Comparison of ENCODE assay signal across 9 cellular contexts in the genomic region with DNA sequence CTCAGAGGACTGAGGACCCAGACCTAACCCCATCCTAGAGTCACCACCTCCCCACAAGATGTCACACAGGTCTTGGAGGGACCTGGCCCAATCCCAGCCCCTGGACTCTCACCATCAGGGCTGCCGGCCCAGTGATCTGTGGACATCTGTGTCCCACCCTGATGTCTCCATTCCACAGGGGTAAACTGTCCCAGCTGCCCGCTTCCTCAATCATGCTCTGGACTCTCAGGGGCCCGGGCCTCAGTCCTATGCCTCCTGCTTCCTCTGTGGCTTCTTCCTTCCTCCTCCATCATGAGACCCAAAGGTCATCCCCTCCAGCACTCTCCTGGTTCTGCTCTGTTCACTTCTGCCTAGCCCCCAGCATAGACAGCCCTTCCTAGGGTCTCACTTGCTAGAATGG. TPM values are rescaled to one million over a fixed set of nuclear protein-coding genes. Genes with fewer than 3 reads are reported as not detected.
DNase-seq lines count a peak whose midpoint lies in the region; ATAC-seq and TF ChIP-seq lines count a peak whose summit lies in the region.
"Had no signal": no experiment of that assay in that cellular context is flagged by ENCODE, and none has a peak within 500 bp of the region (broad histone marks: within the 10 kb centered on the region; RNA-seq: fewer than 3 reads in every experiment).

No MANE protein-coding gene starts in this region.

- H2BK20ac ChIP-seq in IMR-90 (ENCODE audit: low read depth, low read length): no peak overlapping the region

- no peak overlapping the region for H2AK5ac ChIP-seq in IMR-90 (ENCODE audit: low read depth, low read length)

- no peak for TF ChIP-seq RAD21 in IMR-90 (IDR thresholded peaks at IDR 0.05; ENCODE audit: low read length)

- peaks cover 60% of the 10 kb centered on the region for H4K20me1 ChIP-seq in IMR-90 (ENCODE audit: insufficient read depth, low read length)

- no peaks in the 10 kb centered on the region for H3K9me3 Mint-ChIP-seq in activated CD8-positive, alpha-beta T cell treated with anti-CD3 and anti-CD28 coated beads, Interleukin-2, amount 10 ng/mL, durations not matched to agents 7 days and 5 days (ENCODE audit: insufficient read depth)
- H3K9me3 Mint-ChIP-seq in stimulated activated memory B cell treated with anti-CD40 and anti-IgM and Interleukin-4, amounts not matched to agents 10 μg/mL and 1 μg/mL and 100 μg/mL, for 72 hours: no peaks in the 10 kb centered on the region
- H3K9me3 Mint-ChIP-seq: WTC11 had no signal

- H2BK5ac ChIP-seq in IMR-90 (ENCODE audit: low read depth, low read length, poor library complexity, severe bottlenecking): no peak overlapping the region

- no peak for DNase-seq in IMR-90
- no peak for DNase-seq in activated CD8-positive, alpha-beta T cell treated with anti-CD3 and anti-CD28 coated beads, Interleukin-2, amount 10 ng/mL, durations not matched to agents 7 days and 5 days
- peak; percentile 38 for DNase-seq in left ventricle myocardium inferior
- no peak for DNase-seq in iPS-NIHi7 (ENCODE audit: extremely low spot score)
- DNase-seq in kidney tubule cell (ENCODE audit: low spot score): no peak
- DNase-seq in stimulated activated CD4-positive, alpha-beta T cell treated with anti-CD3 and anti-CD28 coated beads, Interleukin-1b, Interleukin-23, amount 100 ng/mL, for 48 hours: no peak
- DNase-seq: KG1 had no signal

- H3K36me3 ChIP-seq in IMR-90 (ENCODE audit: control insufficient read depth, insufficient read depth, low read length): peaks cover 14% of the 10 kb centered on the region
- H3K36me3 ChIP-seq in left ventricle myocardium inferior: no peaks in the 10 kb centered on the region

- no peak overlapping the region for H3K4ac ChIP-seq in IMR-90 (ENCODE audit: low read depth, low read length)

- peaks cover 19% of the 10 kb centered on the region for H3K36me3 Mint-ChIP-seq in activated CD8-positive, alpha-beta T cell treated with anti-CD3 and anti-CD28 coated beads, Interleukin-2, amount 10 ng/mL, durations not matched to agents 7 days and 5 days (ENCODE audit: low read depth)
- peaks cover 40% of the 10 kb centered on the region for H3K36me3 Mint-ChIP-seq in stimulated activated memory B cell treated with anti-CD40 and anti-IgM and Interleukin-4, amounts not matched to agents 10 μg/mL and 1 μg/mL and 100 μg/mL, for 72 hours
- H3K36me3 Mint-ChIP-seq: WTC11 had no signal

- WGBS in IMR-90 (ENCODE audit: extremely low coverage in 2 of 2, insufficient read length in 1 of 2), 2 experiments: 80% methylated on average over 2 of the region's 3 CpGs; no CpG with 5 or more reads in 1 of the 2 experiments

- in situ Hi-C loops in IMR-90 (cut with MboI; ENCODE audit: low sequenced_read_pairs): loop anchor here (5.0 to 10.0 kb wide), 4 partner anchors 72 to 565 kb away; partner anchors contain the start of genes FCHSD2 and STARD10

- H4K91ac ChIP-seq in IMR-90 (ENCODE audit: insufficient read depth, low read depth, low read length): no peak overlapping the region

- H3K9ac ChIP-seq in IMR-90 (ENCODE audit: low read depth, low read length): no peak overlapping the region

- H3K27me3 ChIP-seq in IMR-90 (ENCODE audit: control insufficient read depth, insufficient read depth, low read length) (no peaks in the 10 kb centered on the region), left ventricle myocardium inferior (ENCODE audit: low read depth) (no peaks in the 10 kb centered on the region)

- H4K8ac ChIP-seq in IMR-90 (ENCODE audit: low read depth in 2 of 2, low read length in 2 of 2): no peak overlapping the region

- peak overlapping the region; percentile 90 for H3K27ac Mint-ChIP-seq in activated CD8-positive, alpha-beta T cell treated with anti-CD3 and anti-CD28 coated beads, Interleukin-2, amount 10 ng/mL, durations not matched to agents 7 days and 5 days
- peak overlapping the region; percentile 90 for H3K27ac Mint-ChIP-seq in stimulated activated memory B cell treated with anti-CD40 and anti-IgM and Interleukin-4, amounts not matched to agents 10 μg/mL and 1 μg/mL and 100 μg/mL, for 72 hours
- H3K27ac Mint-ChIP-seq: WTC11 had no signal

- H3K14ac ChIP-seq in IMR-90 (replicated peaks; ENCODE audit: low read depth, low read length): 0 out of 2 replicates have a peak overlapping the region, but pooled peaks have one; percentile 4

- H3K9me3 ChIP-seq in IMR-90 (ENCODE audit: control insufficient read depth, insufficient read depth, low read length) (no peaks in the 10 kb centered on the region), left ventricle myocardium inferior (replicated peaks) (no peaks in the 10 kb centered on the region)

- CTCF ChIA-PET in IMR-90 (lab: Yijun Ruan, JAX): interaction anchor here (1.0 kb wide), 1 partner anchor 74 kb away, joined by 4 read pairs; the partner anchor contains the start of gene STARD10
- CTCF ChIA-PET in activated CD8-positive, alpha-beta T cell treated with anti-CD3 and anti-CD28 coated beads, Interleukin-2, amount 10 ng/mL, durations not matched to agents 7 days and 5 days (lab: Charles Lee): interaction anchor here (1.3 to 2.0 kb wide), 2 partner anchors 36 to 74 kb away, joined by 3 to 5 read pairs; partner anchors contain the start of gene STARD10

- H3K27ac ChIP-seq in IMR-90 (ENCODE audit: insufficient read depth, low read length): no peak overlapping the region
- peak overlapping the region; percentile 93 for H3K27ac ChIP-seq in left ventricle myocardium inferior (replicated peaks)

- no peak overlapping the region for H3K56ac ChIP-seq in IMR-90 (ENCODE audit: extremely low read depth, insufficient read depth, low read length)

- H3K4me3 Mint-ChIP-seq in activated CD8-positive, alpha-beta T cell treated with anti-CD3 and anti-CD28 coated beads, Interleukin-2, amount 10 ng/mL, durations not matched to agents 7 days and 5 days: peak overlapping the region; percentile 85
- H3K4me3 Mint-ChIP-seq in stimulated activated memory B cell treated with anti-CD40 and anti-IgM and Interleukin-4, amounts not matched to agents 10 μg/mL and 1 μg/mL and 100 μg/mL, for 72 hours: peak overlapping the region; percentile 86
- H3K4me3 Mint-ChIP-seq: WTC11 had no signal

- BruUV-seq in IMR-90 (replicated peaks; lab: Mats Ljungman, UMichigan): no TSS peak

- POLR2A ChIA-PET in IMR-90 (lab: Charles Lee; ENCODE audit: unreplicated experiment): no interaction called here
- POLR2A ChIA-PET in activated CD8-positive, alpha-beta T cell treated with anti-CD3 and anti-CD28 coated beads, Interleukin-2, amount 10 ng/mL, durations not matched to agents 7 days and 5 days (lab: Charles Lee): no interaction called here

- H2BK15ac ChIP-seq in IMR-90 (ENCODE audit: low read depth, low read length): no peak overlapping the region

- H3K9me1 ChIP-seq in IMR-90 (ENCODE audit: insufficient read depth, low read length): peaks cover 27% of the 10 kb centered on the region

- H3K4me1 Mint-ChIP-seq in activated CD8-positive, alpha-beta T cell treated with anti-CD3 and anti-CD28 coated beads, Interleukin-2, amount 10 ng/mL, durations not matched to agents 7 days and 5 days (ENCODE audit: low read depth): peaks cover 56% of the 10 kb centered on the region
- H3K4me1 Mint-ChIP-seq in stimulated activated memory B cell treated with anti-CD40 and anti-IgM and Interleukin-4, amounts not matched to agents 10 μg/mL and 1 μg/mL and 100 μg/mL, for 72 hours: peaks cover 77% of the 10 kb centered on the region

- H3K23ac ChIP-seq in IMR-90 (ENCODE audit: low read depth, low read length): peak overlapping the region; percentile 53; the same call in 1 of the 2 replicates

- dilution Hi-C loops in IMR-90 (cut with HindIII; ENCODE audit: low sequenced_read_pairs, unreplicated experiment): no loop called here

- H3K79me1 ChIP-seq in IMR-90 (ENCODE audit: low read depth in 1 of 2, low read length in 2 of 2): peaks cover 46 to 95% of the 10 kb centered on the region in 2 experiments

- H3K4me1 ChIP-seq in IMR-90 (ENCODE audit: control insufficient read depth, insufficient read depth, low read length) (peaks cover 27% of the 10 kb centered on the region), left ventricle myocardium inferior (peaks cover 88% of the 10 kb centered on the region)

- no peaks in the 10 kb centered on the region for H3K27me3 Mint-ChIP-seq in activated CD8-positive, alpha-beta T cell treated with anti-CD3 and anti-CD28 coated beads, Interleukin-2, amount 10 ng/mL, durations not matched to agents 7 days and 5 days (ENCODE audit: low read depth)
- no peaks in the 10 kb centered on the region for H3K27me3 Mint-ChIP-seq in stimulated activated memory B cell treated with anti-CD40 and anti-IgM and Interleukin-4, amounts not matched to agents 10 μg/mL and 1 μg/mL and 100 μg/mL, for 72 hours

- H4K5ac ChIP-seq in IMR-90 (ENCODE audit: low read depth, low read length): no peak overlapping the region

- H3K4me2 ChIP-seq in IMR-90 (ENCODE audit: low read depth, low read length): peak overlapping the region; percentile 87

- ATAC-seq in IMR-90 (ENCODE audit: low read depth): no peak
- no peak for ATAC-seq in activated CD8-positive, alpha-beta T cell treated with anti-CD3 and anti-CD28 coated beads, Interleukin-2, amount 10 ng/mL, durations not matched to agents 7 days and 5 days
- no peak for ATAC-seq in stimulated activated memory B cell treated with anti-CD40 and anti-IgM and Interleukin-4, amounts not matched to agents 10 μg/mL and 1 μg/mL and 100 μg/mL, for 72 hours
- ATAC-seq: WTC11 had no signal

- TF ChIP-seq POLR2A in IMR-90 (IDR thresholded peaks at IDR 0.05; ENCODE audit: low read depth, low read length): no peak

- no peak overlapping the region for H2BK120ac ChIP-seq in IMR-90 (ENCODE audit: low read depth, low read length)

- no peak overlapping the region for H3K18ac ChIP-seq in IMR-90 (ENCODE audit: low read depth, low read length)

- no peak for TF ChIP-seq CTCF in IMR-90 (conservative IDR thresholded peaks at IDR 0.05; ENCODE audit: low read depth, low read length)
- TF ChIP-seq CTCF in left ventricle myocardium inferior (IDR thresholded peaks at IDR 0.05; ENCODE audit: borderline replicate concordance): no peak

- no peak overlapping the region for H2AFZ ChIP-seq in IMR-90 (replicated peaks; ENCODE audit: low read length, poor library complexity)

- no peak overlapping the region for H2AK9ac ChIP-seq in IMR-90 (replicated peaks; ENCODE audit: low read depth, low read length, poor library complexity)

- intact Hi-C loops in IMR-90 (cut with micrococcal nuclease): no loop called here
- intact Hi-C loops in left ventricle myocardium inferior (cut with micrococcal nuclease): loop anchor here (10.0 kb wide), 1 partner anchor 465 kb away; no protein-coding TSS in a partner anchor

- H3K4me3 ChIP-seq in IMR-90 (ENCODE audit: insufficient read depth, low read depth, low read length) (no peak overlapping the region), left ventricle myocardium inferior (peak overlapping the region; percentile 73)

RNA-seq across cellular contexts. Expression of gene ARAP1, which starts 32.2 kb away (rescaled TPM):
- total RNA-seq in IMR-90 (2012; rRNA removed): 37.6 and 38.0 TPM in 2 replicates
- 59.4 and 63.1 TPM in 2 replicates for polyA plus RNA-seq in IMR-90 (2012; rRNA removed)
- polyA plus RNA-seq in IMR-90 (2012; cell fraction: cytosol; rRNA removed): 42.2 and 63.5 TPM in 2 replicates
- 119 and 357 TPM in 2 replicates for polyA plus RNA-seq in IMR-90 (2012; cell fraction: nucleus; rRNA removed; ENCODE audit: low replicate concordance)
- 10 to 100 TPM; 84.3 to 89.6 TPM for total RNA-seq in activated CD8-positive, alpha-beta T cell treated with anti-CD3 and anti-CD28 coated beads, Interleukin-2, amount 10 ng/mL, durations not matched to agents 7 days and 5 days
- 51.9 TPM for total RNA-seq in left ventricle myocardium inferior

RNA-seq across cellular contexts. Expression of gene PDE2A, which starts 45.8 kb away (rescaled TPM):
- total RNA-seq in IMR-90 (2012; rRNA removed): not detected in 2 replicates
- 0.02 and 0.06 TPM in 2 replicates for polyA plus RNA-seq in IMR-90 (2012; rRNA removed)
- 0.01 and 0.22 TPM in 2 replicates for polyA plus RNA-seq in IMR-90 (2012; cell fraction: cytosol; rRNA removed)
- 0.17 and 0.21 TPM in 2 replicates for polyA plus RNA-seq in IMR-90 (2012; cell fraction: nucleus; rRNA removed; ENCODE audit: low replicate concordance)
- total RNA-seq in activated CD8-positive, alpha-beta T cell treated with anti-CD3 and anti-CD28 coated beads, Interleukin-2, amount 10 ng/mL, durations not matched to agents 7 days and 5 days: under 1 TPM; 0.26 to 0.37 TPM
- 19.6 TPM for total RNA-seq in left ventricle myocardium inferior

Comparison
In these comparisons a context has a peak if more than half of its experiments do, and no peak if none do; other contexts are left out.
1. RNA of gene PDE2A, which starts 45.8 kb away (total RNA-seq): 19.6 TPM in left ventricle myocardium inferior (single experiment); 0.26 to 0.37 TPM in activated CD8-positive, alpha-beta T cell treated with anti-CD3 and anti-CD28 coated beads, Interleukin-2, amount 10 ng/mL, durations not matched to agents 7 days and 5 days and not detected in IMR-90; every median in the first group is over 10 times any median in the second.